16 cellular contexts compared by ENCODE assay signal in genomic region chr14:92633724-92634123, GRCh38.
DNase-seq lines count a peak whose midpoint lies in the region; ATAC-seq and TF ChIP-seq lines count a peak whose summit lies in the region.
"Had no signal": no experiment of that assay in that cellular context is flagged by ENCODE, and none has a peak within 500 bp of the region (broad histone marks: within the 10 kb centered on the region; RNA-seq: fewer than 3 reads in every experiment).

No MANE protein-coding gene starts in this region.

- POLR2A ChIA-PET in activated B cell treated with CpG ODN at 0.5 μM for 24 hours (lab: Charles Lee): interaction anchor here (0.6 to 5.1 kb wide), 7 partner anchors 12 to 43 kb away, joined by 3 to 20 read pairs (median 3); no protein-coding TSS in a partner anchor

- ATAC-seq in activated B cell treated with CpG ODN at 0.5 μM for 24 hours (ENCODE audit: low read depth) (no peak), GM18505 (IDR thresholded peaks at IDR 0.05; ENCODE audit: unreplicated experiment) (no peak)
- no peak for ATAC-seq in stimulated activated memory B cell treated with anti-CD40 and anti-IgM and Interleukin-4, amounts not matched to agents 10 μg/mL and 1 μg/mL and 100 μg/mL, for 72 hours
- ATAC-seq: GM23338 had no signal

- no peak for TF ChIP-seq CTCF in activated B cell treated with CpG ODN at 0.5 μM for 24 hours (IDR thresholded peaks at IDR 0.05)

- CTCF ChIA-PET in activated B cell treated with CpG ODN at 0.5 μM for 24 hours (lab: Charles Lee): interaction anchor here (6.4 kb wide), 1 partner anchor 19 kb away, joined by 28 read pairs; no protein-coding TSS in a partner anchor

- no peaks in the 10 kb centered on the region for H3K27me3 Mint-ChIP-seq in activated B cell treated with CpG ODN at 0.5 μM for 24 hours
- no peaks in the 10 kb centered on the region for H3K27me3 Mint-ChIP-seq in stimulated activated memory B cell treated with anti-CD40 and anti-IgM and Interleukin-4, amounts not matched to agents 10 μg/mL and 1 μg/mL and 100 μg/mL, for 72 hours
- H3K27me3 Mint-ChIP-seq: activated CD4-positive, alpha-beta T cell treated with anti-CD3 and anti-CD28 coated beads, Interleukin-2, amount 10 ng/mL, durations not matched to agents 7 days and 5 days; activated naive CD4-positive, alpha-beta T cell treated with anti-CD3 and anti-CD28 coated beads, Interleukin-2, amount 50 U/mL, for 24 hours had no signal

- peaks cover 4% of the 10 kb centered on the region for H3K9me3 Mint-ChIP-seq in activated B cell treated with CpG ODN at 0.5 μM for 24 hours
- peaks cover 4% of the 10 kb centered on the region for H3K9me3 Mint-ChIP-seq in stimulated activated memory B cell treated with anti-CD40 and anti-IgM and Interleukin-4, amounts not matched to agents 10 μg/mL and 1 μg/mL and 100 μg/mL, for 72 hours
- H3K9me3 Mint-ChIP-seq: activated naive CD4-positive, alpha-beta T cell treated with anti-CD3 and anti-CD28 coated beads, Interleukin-2, amount 50 U/mL, for 24 hours; GM23338 had no signal

- H3K36me3 Mint-ChIP-seq in activated B cell treated with CpG ODN at 0.5 μM for 24 hours (ENCODE audit: low read depth): peaks cover 9% of the 10 kb centered on the region
- H3K36me3 Mint-ChIP-seq in stimulated activated memory B cell treated with anti-CD40 and anti-IgM and Interleukin-4, amounts not matched to agents 10 μg/mL and 1 μg/mL and 100 μg/mL, for 72 hours: peaks cover 5% of the 10 kb centered on the region
- H3K36me3 Mint-ChIP-seq: activated naive CD4-positive, alpha-beta T cell treated with anti-CD3 and anti-CD28 coated beads, Interleukin-2, amount 50 U/mL, for 24 hours had no signal

- peak overlapping the region; percentile 70 for H3K4me3 Mint-ChIP-seq in activated B cell treated with CpG ODN at 0.5 μM for 24 hours
- peak overlapping the region; percentile 6 for H3K4me3 Mint-ChIP-seq in stimulated activated memory B cell treated with anti-CD40 and anti-IgM and Interleukin-4, amounts not matched to agents 10 μg/mL and 1 μg/mL and 100 μg/mL, for 72 hours
- H3K4me3 Mint-ChIP-seq: activated CD4-positive, alpha-beta T cell treated with anti-CD3 and anti-CD28 coated beads, Interleukin-2, amount 10 ng/mL, durations not matched to agents 7 days and 5 days; activated naive CD4-positive, alpha-beta T cell treated with anti-CD3 and anti-CD28 coated beads, Interleukin-2, amount 50 U/mL, for 24 hours; GM23338 had no signal

- peak overlapping the region; percentile 54 for H3K27ac Mint-ChIP-seq in activated B cell treated with CpG ODN at 0.5 μM for 24 hours
- H3K27ac Mint-ChIP-seq in stimulated activated memory B cell treated with anti-CD40 and anti-IgM and Interleukin-4, amounts not matched to agents 10 μg/mL and 1 μg/mL and 100 μg/mL, for 72 hours: peak overlapping the region; percentile 62
- H3K27ac Mint-ChIP-seq: activated CD4-positive, alpha-beta T cell treated with anti-CD3 and anti-CD28 coated beads, Interleukin-2, amount 10 ng/mL, durations not matched to agents 7 days and 5 days; activated naive CD4-positive, alpha-beta T cell treated with anti-CD3 and anti-CD28 coated beads, Interleukin-2, amount 50 U/mL, for 24 hours; GM23338 had no signal

- peak; percentile 66 for DNase-seq in EH (ENCODE audit: low read depth)
- no peak for DNase-seq in activated B cell treated with CpG ODN at 0.5 μM for 24 hours
- DNase-seq in iPS-NIHi7 (ENCODE audit: extremely low spot score): peak; percentile 7
- no peak for DNase-seq in Kasumi-1 (lab: John Stamatoyannopoulos, UW)
- DNase-seq in activated CD4-positive, alpha-beta T cell treated with anti-CD3 and anti-CD28 coated beads for 4 hours: no peak
- DNase-seq: activated CD4-positive, alpha-beta T cell treated with anti-CD3 and anti-CD28 coated beads, Interleukin-2, amount 10 ng/mL, durations not matched to agents 7 days and 5 days; activated T-cell treated with anti-CD3 and anti-CD28 coated beads for 4 hours; BE2C; midbrain; NCI-H1105; NCI-H2171 treated with DMSO at 0.1 percent for 48 hours; stimulated activated CD4-positive, alpha-beta T cell treated with anti-CD3 and anti-CD28 coated beads, Interleukin-2, amount 100 ng/mL, for 48 hours had no signal

- peaks cover 42% of the 10 kb centered on the region for H3K4me1 Mint-ChIP-seq in activated B cell treated with CpG ODN at 0.5 μM for 24 hours
- H3K4me1 Mint-ChIP-seq in stimulated activated memory B cell treated with anti-CD40 and anti-IgM and Interleukin-4, amounts not matched to agents 10 μg/mL and 1 μg/mL and 100 μg/mL, for 72 hours: peaks cover 28% of the 10 kb centered on the region

- intact Hi-C loops in activated B cell treated with CpG ODN at 0.5 μM for 24 hours (cut with micrococcal nuclease): loop anchor here (1.0 kb wide), 2 partner anchors 18 kb away; no protein-coding TSS in a partner anchor

- TF ChIP-seq POLR2A in GM18505 (IDR thresholded peaks at IDR 0.05; ENCODE audit: borderline replicate concordance, extremely low read depth, insufficient read depth, insufficient read length): no peak

Comparison
In these comparisons a context has a peak if more than half of its experiments do, and no peak if none do; other contexts are left out.
1. DNase-seq: peak in EH (single experiment) and iPS-NIHi7 (single experiment); none in activated B cell treated with CpG ODN at 0.5 μM for 24 hours (single experiment), Kasumi-1 (0 of 2) and activated CD4-positive, alpha-beta T cell treated with anti-CD3 and anti-CD28 coated beads for 4 hours (0 of 2).